ENCODE assay signal across 11 cellular contexts in genomic region chr11:67347964-67348749, GRCh38. TPM values are rescaled to one million over a fixed set of nuclear protein-coding genes. Genes with fewer than 3 reads are reported as not detected.
A peak's percentile ranks its signal among the peaks of the same experiment; 100 is the strongest.
DNase-seq lines count a peak whose midpoint lies in the region; ATAC-seq and TF ChIP-seq lines count a peak whose summit lies in the region.
"Had no signal": no experiment of that assay in that cellular context is flagged by ENCODE, and none has a peak within 500 bp of the region (broad histone marks: within the 10 kb centered on the region; RNA-seq: fewer than 3 reads in every experiment).

No MANE protein-coding gene starts in this region.

- intact Hi-C loops in cardiac septum (cut with DNase I), result loop anchor here (5.0 kb wide), 1 partner anchor 34 kb away; no protein-coding TSS in a partner anchor

- no peaks in the 10 kb centered on the region for H3K9me2 ChIP-seq in hepatocyte (replicated peaks; ENCODE audit: insufficient read depth)

- H4K20me1 ChIP-seq in hepatocyte (ENCODE audit: insufficient read depth, poor library complexity, severe bottlenecking), result no peaks in the 10 kb centered on the region

- peak; percentile 34 for DNase-seq in Daoy (ENCODE audit: low read depth)
- DNase-seq in hepatocyte (ENCODE audit: low spot score), result peak; percentile 55
- DNase-seq in cardiac septum (ENCODE audit: low spot score), result no peak
- no peak for DNase-seq in BE2C
- DNase-seq: DMS79 treated with DMSO at 0.1 percent for 48 hours, heart right ventricle, NCI-H526 treated with DMSO at 0.1 percent for 48 hours, sigmoid colon had no signal

- H3K4me2 ChIP-seq in hepatocyte, result no peak overlapping the region

- H2AFZ ChIP-seq in hepatocyte, result no peak overlapping the region

- 57% methylated on average over 11 of the region's 11 CpGs for WGBS in hepatocyte (ENCODE audit: low lambda C conversion rate, missing lambda C conversion rate)

- H3K36me3 ChIP-seq in hepatocyte (replicated peaks; ENCODE audit: insufficient read depth, low read depth) (no peaks in the 10 kb centered on the region), BE2C (no peaks in the 10 kb centered on the region)
- H3K36me3 ChIP-seq: cardiac muscle cell, sigmoid colon had no signal

- H3K27me3 ChIP-seq in hepatocyte (no peaks in the 10 kb centered on the region), BE2C (no peaks in the 10 kb centered on the region)
- H3K27me3 ChIP-seq: cardiac muscle cell, heart right ventricle, sigmoid colon had no signal

- no peak for ATAC-seq in GM21381 (IDR thresholded peaks at IDR 0.05; ENCODE audit: unreplicated experiment)
- ATAC-seq: heart right ventricle had no signal

- H3K4me1 ChIP-seq in hepatocyte (ENCODE audit: insufficient read depth) (peaks cover 27% of the 10 kb centered on the region), BE2C (peaks cover 3% of the 10 kb centered on the region; the same call in 1 of the 2 replicates)

- no peak overlapping the region for H3K4me3 ChIP-seq in hepatocyte
- no peak overlapping the region for H3K4me3 ChIP-seq in BE2C (ENCODE audit: low read depth, low read length)
- H3K4me3 ChIP-seq: cardiac muscle cell, heart right ventricle, sigmoid colon had no signal

- TF ChIP-seq CTCF in hepatocyte (IDR thresholded peaks at IDR 0.05; ENCODE audit: poor library complexity), result no peak
- no peak for TF ChIP-seq CTCF in BE2C (IDR thresholded peaks at IDR 0.05; ENCODE audit: low read depth, low read length)

- peaks cover 16% of the 10 kb centered on the region for H3K79me2 ChIP-seq in hepatocyte

- H3K9me3 ChIP-seq in hepatocyte (ENCODE audit: low read depth) (no peaks in the 10 kb centered on the region), BE2C (no peaks in the 10 kb centered on the region)
- H3K9me3 ChIP-seq: heart right ventricle, sigmoid colon had no signal

- TF ChIP-seq POLR2A in Raji (IDR thresholded peaks at IDR 0.05; ENCODE audit: insufficient read depth, low read depth, low read length), result peak; percentile 20; the same call in 1 of the 2 replicates

- peak overlapping the region; percentile 57 for H3K27ac ChIP-seq in hepatocyte
- H3K27ac ChIP-seq: cardiac muscle cell, sigmoid colon had no signal

RNA-seq across cellular contexts. Expression of gene POLD4, which starts 5.2 kb away (rescaled TPM):
- total RNA-seq in Daoy (2014; rRNA removed; shearing (Covaris generic)), result 54.2 and 56.2 TPM in 2 replicates
- total RNA-seq in hepatocyte (69.8 and 74.4 TPM in 2 replicates), cardiac septum (61.6 TPM)
- polyA plus RNA-seq in hepatocyte, result 97.4 and 117 TPM in 2 replicates
- polyA plus RNA-seq in BE2C (2012; ENCODE audit: insufficient read depth, insufficient read length, low read depth), result 33.9 TPM

RNA-seq across cellular contexts. Expression of gene CLCF1, which starts 25.2 kb away (rescaled TPM):
- total RNA-seq in Daoy (2014; rRNA removed; shearing (Covaris generic)), result 7.1 TPM in 2 replicates
- 5.5 and 13.2 TPM in 2 replicates for total RNA-seq in hepatocyte
- 6.5 and 9.4 TPM in 2 replicates for polyA plus RNA-seq in hepatocyte
- total RNA-seq in cardiac septum, result 4.0 TPM
- polyA plus RNA-seq in BE2C (2012; ENCODE audit: insufficient read depth, insufficient read length, low read depth), result 0.59 TPM

RNA-seq across cellular contexts. Expression of gene RAD9A, which starts 43.6 kb away (rescaled TPM):
- 9.0 and 11.3 TPM in 2 replicates for total RNA-seq in Daoy (2014; rRNA removed; shearing (Covaris generic))
- total RNA-seq in hepatocyte (17.3 and 24.0 TPM in 2 replicates), cardiac septum (4.8 TPM)
- 20.2 and 25.0 TPM in 2 replicates for polyA plus RNA-seq in hepatocyte
- 26.6 TPM for polyA plus RNA-seq in BE2C (2012; ENCODE audit: insufficient read depth, insufficient read length, low read depth)

RNA-seq across cellular contexts. Expression of gene SSH3, which starts 44.8 kb away (rescaled TPM):
- total RNA-seq in Daoy (2014; rRNA removed; shearing (Covaris generic)), result 2.9 and 6.9 TPM in 2 replicates
- total RNA-seq in hepatocyte (27.7 and 29.7 TPM in 2 replicates), cardiac septum (22.3 TPM)
- polyA plus RNA-seq in hepatocyte, result 49.5 and 66.4 TPM in 2 replicates
- polyA plus RNA-seq in BE2C (2012; ENCODE audit: insufficient read depth, insufficient read length, low read depth), result 3.9 TPM

RNA-seq across cellular contexts. Expression of gene PPP1CA, which starts 53.5 kb away (rescaled TPM):
- 220 and 273 TPM in 2 replicates for total RNA-seq in Daoy (2014; rRNA removed; shearing (Covaris generic))
- 146 and 152 TPM in 2 replicates for total RNA-seq in hepatocyte
- 242 TPM in 2 replicates for polyA plus RNA-seq in hepatocyte
- 95.1 TPM for total RNA-seq in cardiac septum
- polyA plus RNA-seq in BE2C (2012; ENCODE audit: insufficient read depth, insufficient read length, low read depth), result 497 TPM

Comparison
In these comparisons a context has a peak if more than half of its experiments do, and no peak if none do; other contexts are left out.
1. DNase-seq: peak in Daoy (single experiment) and hepatocyte (single experiment); none in cardiac septum (single experiment) and BE2C (single experiment).